8 cellular contexts compared by ENCODE assay signal in the genomic region with DNA sequence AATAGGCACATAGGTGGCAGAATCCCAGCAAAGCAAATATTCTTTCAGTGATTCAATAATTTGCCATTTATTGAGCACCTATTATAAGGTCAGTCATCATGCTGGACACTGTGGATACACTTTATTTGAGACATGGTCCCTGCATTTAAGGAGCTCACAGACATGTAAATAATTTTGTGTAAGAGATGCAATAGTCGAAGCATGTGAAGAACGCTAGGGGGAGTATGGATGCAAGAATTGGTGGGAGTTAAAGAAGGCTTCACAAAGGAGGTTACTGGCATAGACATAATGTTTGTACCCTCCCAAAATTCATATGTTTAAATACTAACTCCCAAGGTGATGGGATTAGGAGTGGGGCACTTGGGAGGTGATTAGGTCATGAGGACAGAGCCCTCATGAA.
DNase-seq lines count a peak whose midpoint lies in the region; ATAC-seq and TF ChIP-seq lines count a peak whose summit lies in the region.

No MANE protein-coding gene starts in this region.

- ATAC-seq in WTC11: peak; percentile 62
- no peak for ATAC-seq in GM18519 (IDR thresholded peaks at IDR 0.05; ENCODE audit: low FRiP score, unreplicated experiment)
- ATAC-seq in activated naive CD4-positive, alpha-beta T cell treated with anti-CD3 and anti-CD28 coated beads, Interleukin-2, amount 50 U/mL, for 72 hours: no peak

- no peak overlapping the region for H3K4me3 ChIP-seq in Peyer's patch

- H3K27ac ChIP-seq in Peyer's patch: no peak overlapping the region

- H3K27ac Mint-ChIP-seq in WTC11: no peak overlapping the region
- H3K27ac Mint-ChIP-seq in activated naive CD4-positive, alpha-beta T cell treated with anti-CD3 and anti-CD28 coated beads, Interleukin-2, amount 50 U/mL, for 72 hours: no peak overlapping the region

- no peaks in the 10 kb centered on the region for H3K27me3 Mint-ChIP-seq in WTC11 (ENCODE audit: low read depth)

- peak; percentile 9 to 26 for DNase-seq in NOMO-1 (lab: John Stamatoyannopoulos, UW; ENCODE audit: unreplicated experiment in 2 of 2)
- DNase-seq in NOMO-1 treated with DMSO at 0.1 percent for 48 hours (lab: John Stamatoyannopoulos, UW; ENCODE audit: unreplicated experiment): no peak
- DNase-seq in LoVo (ENCODE audit: low spot score): peak; percentile 62
- DNase-seq in WTC11 (ENCODE audit: low spot score): no peak
- DNase-seq in smooth muscle cell of the brain vasculature (ENCODE audit: low read depth, low spot score): peak; percentile 4
- DNase-seq in Peyer's patch: no peak
- DNase-seq in activated naive CD4-positive, alpha-beta T cell treated with anti-CD3 and anti-CD28 coated beads, Interleukin-2, amount 50 U/mL, for 72 hours (ENCODE audit: low spot score in 2 of 2): no peak

- no peak for TF ChIP-seq POLR2A in Peyer's patch (IDR thresholded peaks at IDR 0.05)

- H3K27me3 ChIP-seq in Peyer's patch: no peaks in the 10 kb centered on the region

- no peaks in the 10 kb centered on the region for H3K36me3 ChIP-seq in Peyer's patch

- no peaks in the 10 kb centered on the region for H3K9me3 ChIP-seq in Peyer's patch

- CTCF ChIA-PET in WTC11 (lab: Charles Lee): interaction anchor here (0.6 to 1.8 kb wide), 27 partner anchors 8 to 1029 kb away, joined by 3 to 30 read pairs (median 3); no protein-coding TSS in a partner anchor

- no peak overlapping the region for H3K4me3 Mint-ChIP-seq in WTC11

- no peaks in the 10 kb centered on the region for H3K36me3 Mint-ChIP-seq in WTC11
- no peaks in the 10 kb centered on the region for H3K36me3 Mint-ChIP-seq in activated naive CD4-positive, alpha-beta T cell treated with anti-CD3 and anti-CD28 coated beads, Interleukin-2, amount 50 U/mL, for 72 hours

- H3K4me1 ChIP-seq in Peyer's patch: no peaks in the 10 kb centered on the region

- POLR2A ChIA-PET in WTC11 (lab: Charles Lee): no interaction called here

- TF ChIP-seq CTCF in WTC11 (IDR thresholded peaks at IDR 0.05): peak; percentile 75
- no peak for TF ChIP-seq CTCF in Peyer's patch (IDR thresholded peaks at IDR 0.05)

- H3K4me1 Mint-ChIP-seq in WTC11: peaks cover 10% of the 10 kb centered on the region

- no peaks in the 10 kb centered on the region for H3K9me3 Mint-ChIP-seq in WTC11
- peaks cover 3 to 13% of the 10 kb centered on the region in 2 donors for H3K9me3 Mint-ChIP-seq in activated naive CD4-positive, alpha-beta T cell treated with anti-CD3 and anti-CD28 coated beads, Interleukin-2, amount 50 U/mL, for 72 hours

TF ChIP-seq in WTC11, 78 proteins besides CTCF, POLR2A, EP300 and RAD21:
- TF ChIP-seq SP1 (CRISPR knock-in tag; conservative IDR thresholded peaks at IDR 0.05) (no peak), FOXK1 (CRISPR knock-in tag; IDR thresholded peaks at IDR 0.05) (no peak), ZNF671 (CRISPR knock-in tag; IDR thresholded peaks at IDR 0.05) (no peak), TP53 (CRISPR knock-in tag; IDR thresholded peaks at IDR 0.05) (no peak), OVOL2 (CRISPR knock-in tag; IDR thresholded peaks at IDR 0.05; ENCODE audit: borderline replicate concordance) (no peak), SMAD3 (CRISPR knock-in tag; IDR thresholded peaks at IDR 0.05; ENCODE audit: borderline replicate concordance) (no peak)
- TF ChIP-seq, protein P1, sequence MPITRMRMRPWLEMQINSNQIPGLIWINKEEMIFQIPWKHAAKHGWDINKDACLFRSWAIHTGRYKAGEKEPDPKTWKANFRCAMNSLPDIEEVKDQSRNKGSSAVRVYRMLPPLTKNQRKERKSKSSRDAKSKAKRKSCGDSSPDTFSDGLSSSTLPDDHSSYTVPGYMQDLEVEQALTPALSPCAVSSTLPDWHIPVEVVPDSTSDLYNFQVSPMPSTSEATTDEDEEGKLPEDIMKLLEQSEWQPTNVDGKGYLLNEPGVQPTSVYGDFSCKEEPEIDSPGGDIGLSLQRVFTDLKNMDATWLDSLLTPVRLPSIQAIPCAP (CRISPR knock-in tag; IDR thresholded peaks at IDR 0.05): no peak
- TF ChIP-seq, protein P2, sequence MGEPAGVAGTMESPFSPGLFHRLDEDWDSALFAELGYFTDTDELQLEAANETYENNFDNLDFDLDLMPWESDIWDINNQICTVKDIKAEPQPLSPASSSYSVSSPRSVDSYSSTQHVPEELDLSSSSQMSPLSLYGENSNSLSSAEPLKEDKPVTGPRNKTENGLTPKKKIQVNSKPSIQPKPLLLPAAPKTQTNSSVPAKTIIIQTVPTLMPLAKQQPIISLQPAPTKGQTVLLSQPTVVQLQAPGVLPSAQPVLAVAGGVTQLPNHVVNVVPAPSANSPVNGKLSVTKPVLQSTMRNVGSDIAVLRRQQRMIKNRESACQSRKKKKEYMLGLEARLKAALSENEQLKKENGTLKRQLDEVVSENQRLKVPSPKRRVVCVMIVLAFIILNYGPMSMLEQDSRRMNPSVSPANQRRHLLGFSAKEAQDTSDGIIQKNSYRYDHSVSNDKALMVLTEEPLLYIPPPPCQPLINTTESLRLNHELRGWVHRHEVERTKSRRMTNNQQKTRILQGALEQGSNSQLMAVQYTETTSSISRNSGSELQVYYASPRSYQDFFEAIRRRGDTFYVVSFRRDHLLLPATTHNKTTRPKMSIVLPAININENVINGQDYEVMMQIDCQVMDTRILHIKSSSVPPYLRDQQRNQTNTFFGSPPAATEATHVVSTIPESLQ (CRISPR knock-in tag; IDR thresholded peaks at IDR 0.05): no peak

Comparison
In these comparisons a context has a peak if more than half of its experiments do, and no peak if none do; other contexts are left out.
1. DNase-seq: peak in NOMO-1 (2 of 2), LoVo (single experiment) and smooth muscle cell of the brain vasculature (single experiment); none in NOMO-1 treated with DMSO at 0.1 percent for 48 hours (single experiment), WTC11 (single experiment), Peyer's patch (0 of 3) and activated naive CD4-positive, alpha-beta T cell treated with anti-CD3 and anti-CD28 coated beads, Interleukin-2, amount 50 U/mL, for 72 hours (0 of 2).